ENCODE assay signal across 8 cellular contexts in the genomic region with DNA sequence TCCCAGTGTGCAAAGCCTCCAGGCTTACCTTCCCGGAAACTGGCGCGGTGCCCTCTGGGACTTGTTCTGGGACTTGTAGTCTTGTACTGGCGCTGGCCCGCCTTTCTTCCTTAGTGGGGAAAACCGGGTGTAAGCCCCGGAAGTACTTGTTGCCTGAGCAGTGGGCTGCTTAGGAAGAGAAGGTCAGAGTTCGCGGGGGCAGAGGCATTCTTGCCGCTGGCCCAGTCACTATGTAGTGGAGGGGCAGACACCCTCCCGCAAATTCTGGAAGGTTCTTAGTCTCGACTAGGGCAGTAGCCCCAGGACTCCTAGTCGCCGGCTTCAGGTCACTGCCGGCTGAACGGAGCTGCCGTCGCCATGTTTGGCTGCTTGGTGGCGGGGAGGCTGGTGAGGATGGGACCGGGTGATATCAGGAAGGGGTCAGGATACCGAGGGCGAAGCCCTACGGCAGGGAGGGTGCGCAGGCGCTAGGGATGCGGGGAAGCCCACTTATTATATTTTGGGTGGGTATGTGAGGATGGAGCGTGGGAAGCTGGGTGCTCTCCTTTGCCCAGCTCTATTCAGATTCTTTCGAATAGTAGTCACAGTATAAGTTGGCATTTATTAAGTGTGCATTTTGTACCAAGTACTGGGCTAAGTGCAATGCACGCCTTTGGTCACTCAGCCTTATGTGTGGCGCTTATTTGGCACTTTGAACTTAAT. TPM values are rescaled to one million over a fixed set of nuclear protein-coding genes. Genes with fewer than 3 reads are reported as not detected.
DNase-seq lines count a peak whose midpoint lies in the region; ATAC-seq and TF ChIP-seq lines count a peak whose summit lies in the region.

A gene with protein sequence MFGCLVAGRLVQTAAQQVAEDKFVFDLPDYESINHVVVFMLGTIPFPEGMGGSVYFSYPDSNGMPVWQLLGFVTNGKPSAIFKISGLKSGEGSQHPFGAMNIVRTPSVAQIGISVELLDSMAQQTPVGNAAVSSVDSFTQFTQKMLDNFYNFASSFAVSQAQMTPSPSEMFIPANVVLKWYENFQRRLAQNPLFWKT (plus strand): TSS at position 149 of the 702 bp plus-strand sequence. CDS start 209 bp downstream, at position 358.

- no peak for TF ChIP-seq CTCF in left ventricle myocardium inferior (IDR thresholded peaks at IDR 0.05; ENCODE audit: borderline replicate concordance)
- no peak for TF ChIP-seq CTCF in progenitor cell of endocrine pancreas (IDR thresholded peaks at IDR 0.05; ENCODE audit: unreplicated experiment)

- H3K36me3 ChIP-seq in left ventricle myocardium inferior: peaks cover 5% of the 10 kb centered on the region

- TF ChIP-seq POLR2A in GM15510 (IDR thresholded peaks at IDR 0.05; ENCODE audit: borderline replicate concordance, extremely low read depth, insufficient read length): peak; percentile 78

- H3K27me3 ChIP-seq in left ventricle myocardium inferior (ENCODE audit: low read depth): no peaks in the 10 kb centered on the region

- H3K9me3 Mint-ChIP-seq in progenitor cell of endocrine pancreas (ENCODE audit: low read depth): no peaks in the 10 kb centered on the region

- H3K4me1 Mint-ChIP-seq in T-helper 17 cell: peaks cover 18% of the 10 kb centered on the region
- peaks cover 17% of the 10 kb centered on the region for H3K4me1 Mint-ChIP-seq in progenitor cell of endocrine pancreas (ENCODE audit: low read depth)

- H3K9me3 ChIP-seq in T-helper 17 cell (ENCODE audit: control insufficient read depth, low read length, poor library complexity, severe bottlenecking) (no peaks in the 10 kb centered on the region), left ventricle myocardium inferior (replicated peaks) (no peaks in the 10 kb centered on the region)

- peaks cover 12% of the 10 kb centered on the region for H3K27me3 Mint-ChIP-seq in T-helper 17 cell
- H3K27me3 Mint-ChIP-seq in progenitor cell of endocrine pancreas: no peaks in the 10 kb centered on the region

- H3K27ac ChIP-seq in left ventricle myocardium inferior (replicated peaks): peak within 1 kb of the TSS; percentile 91

- H3K27ac Mint-ChIP-seq in T-helper 17 cell: peak within 1 kb of the TSS; percentile 100
- H3K27ac Mint-ChIP-seq in progenitor cell of endocrine pancreas: peak within 1 kb of the TSS; percentile 99

- ATAC-seq in HG02885 (IDR thresholded peaks at IDR 0.05; ENCODE audit: poor library complexity, unreplicated experiment) (peak; percentile 98), T-helper 17 cell (peak; percentile 99)

- peak within 1 kb of the TSS; percentile 95 for H3K4me3 ChIP-seq in left ventricle myocardium inferior

- H3K36me3 Mint-ChIP-seq in T-helper 17 cell (ENCODE audit: low read depth): peaks cover 4% of the 10 kb centered on the region
- peaks cover 9% of the 10 kb centered on the region for H3K36me3 Mint-ChIP-seq in progenitor cell of endocrine pancreas (ENCODE audit: insufficient read depth)

- DNase-seq in NCI-H1694 treated with DMSO at 0.1 percent for 48 hours (lab: John Stamatoyannopoulos, UW): peak; percentile 93
- peak; percentile 77 to 83 (median 82) for DNase-seq in T-helper 17 cell
- peak; percentile 87 to 100 (median 99) for DNase-seq in amygdala (lab: John Stamatoyannopoulos, UW)
- DNase-seq in left ventricle myocardium inferior: peak; percentile 100
- DNase-seq in progenitor cell of endocrine pancreas (ENCODE audit: low spot score, unreplicated experiment): peak; percentile 76
- DNase-seq in ureter (ENCODE audit: low spot score): peak; percentile 100

- H3K4me3 Mint-ChIP-seq in T-helper 17 cell (peak within 1 kb of the TSS; percentile 100), progenitor cell of endocrine pancreas (ENCODE audit: low read depth) (peak within 1 kb of the TSS; percentile 100)

- H3K4me1 ChIP-seq in left ventricle myocardium inferior: peaks cover 34% of the 10 kb centered on the region

- intact Hi-C loops in left ventricle myocardium inferior (cut with micrococcal nuclease): no loop called here

RNA-seq across cellular contexts. Expression of the gene that starts here (rescaled TPM):
- total RNA-seq in T-helper 17 cell: 10 to 100 TPM; 17.7 to 23.9 TPM
- total RNA-seq in left ventricle myocardium inferior: 48.1 TPM
- 50.8 and 53.6 TPM in 2 replicates for total RNA-seq in progenitor cell of endocrine pancreas
- 28.7 TPM for total RNA-seq in ureter

Comparison
In these comparisons a context has a peak if more than half of its experiments do, and no peak if none do; other contexts are left out.
1. Peak in every context shown above with its lines: DNase-seq, ATAC-seq, H3K4me3 ChIP-seq and H3K27ac ChIP-seq.